ENCODE assay signal across 8 cellular contexts in genomic region chr2:84631047-84631446, GRCh38.
DNase-seq lines count a peak whose midpoint lies in the region; ATAC-seq and TF ChIP-seq lines count a peak whose summit lies in the region.

No MANE protein-coding gene starts in this region.

- H3K36me3 ChIP-seq in BJ (ENCODE audit: control insufficient read depth, insufficient read depth, low read length) (no peaks in the 10 kb centered on the region), MM.1S (replicated peaks; ENCODE audit: insufficient read depth, low read length) (no peaks in the 10 kb centered on the region), body of pancreas (replicated peaks in 1 of 2; ENCODE audit: insufficient read depth in 1 of 2, low read depth in 2 of 2) (no peaks in the 10 kb centered on the region)

- H3K4me3 ChIP-seq in BJ (ENCODE audit: low read depth, low read length) (no peak overlapping the region), MM.1S (ENCODE audit: low read length) (no peak overlapping the region), body of pancreas (no peak overlapping the region)

- H3K4me1 Mint-ChIP-seq in activated T-helper 1 cell treated with anti-CD3 and anti-CD28 coated beads, Interleukin-12 subunit alpha, Interleukin-12 subunit beta, Interleukin-2, Interleukin-4 antibody, amounts not matched to agents 30 ng/mL and 10 ng/mL and 1 ng/mL, durations not matched to agents 14 hours and 24 hours and 36 hours (ENCODE audit: low read depth) = no peaks in the 10 kb centered on the region
- peaks cover 13% of the 10 kb centered on the region for H3K4me1 Mint-ChIP-seq in activated CD4-positive, alpha-beta memory T cell treated with anti-CD3 and anti-CD28 coated beads, Interleukin-2, amount 10 ng/mL, durations not matched to agents 7 days and 5 days

- peak; percentile 42 for TF ChIP-seq CTCF in BJ (IDR thresholded peaks at IDR 0.05; ENCODE audit: insufficient read depth, low read depth, low read length)
- peak; percentile 42 for TF ChIP-seq CTCF in GM13977 (IDR thresholded peaks at IDR 0.05; ENCODE audit: extremely low read depth, insufficient read depth, missing control alignments)
- peak; percentile 73 for TF ChIP-seq CTCF in MM.1S (IDR thresholded peaks at IDR 0.05; ENCODE audit: low read length)
- TF ChIP-seq CTCF in body of pancreas (IDR thresholded peaks at IDR 0.05) = peak in 5 of 7 experiments; percentile 35 to 60 (median 55)

- no peak overlapping the region for H3K4me2 ChIP-seq in MM.1S (ENCODE audit: low read depth, low read length)

- peaks cover 3% of the 10 kb centered on the region for H3K27me3 Mint-ChIP-seq in activated T-helper 1 cell treated with anti-CD3 and anti-CD28 coated beads, Interleukin-12 subunit alpha, Interleukin-12 subunit beta, Interleukin-2, Interleukin-4 antibody, amounts not matched to agents 30 ng/mL and 10 ng/mL and 1 ng/mL, durations not matched to agents 14 hours and 24 hours and 36 hours (ENCODE audit: insufficient read depth)
- no peaks in the 10 kb centered on the region for H3K27me3 Mint-ChIP-seq in activated CD4-positive, alpha-beta memory T cell treated with anti-CD3 and anti-CD28 coated beads, Interleukin-2, amount 10 ng/mL, durations not matched to agents 7 days and 5 days

- CTCF ChIA-PET in BJ (lab: Yijun Ruan, JAX) = interaction anchor here (0.6 to 2.0 kb wide), 3 partner anchors 9 to 117 kb away, joined by 3 to 7 read pairs (median 3); no protein-coding TSS in a partner anchor
- CTCF ChIA-PET in activated CD4-positive, alpha-beta memory T cell treated with anti-CD3 and anti-CD28 coated beads, Interleukin-2, amount 10 ng/mL, durations not matched to agents 7 days and 5 days (lab: Charles Lee) = interaction anchor here (0.7 to 1.8 kb wide), 4 partner anchors 9 to 295 kb away, joined by 3 to 13 read pairs (median 3); partner anchors contain the start of gene TRABD2A

- no peaks in the 10 kb centered on the region for H3K9me3 Mint-ChIP-seq in activated T-helper 1 cell treated with anti-CD3 and anti-CD28 coated beads, Interleukin-12 subunit alpha, Interleukin-12 subunit beta, Interleukin-2, Interleukin-4 antibody, amounts not matched to agents 30 ng/mL and 10 ng/mL and 1 ng/mL, durations not matched to agents 14 hours and 24 hours and 36 hours
- no peaks in the 10 kb centered on the region for H3K9me3 Mint-ChIP-seq in activated CD4-positive, alpha-beta memory T cell treated with anti-CD3 and anti-CD28 coated beads, Interleukin-2, amount 10 ng/mL, durations not matched to agents 7 days and 5 days

- H3K27ac ChIP-seq in MM.1S (ENCODE audit: low read length) (no peak overlapping the region), body of pancreas (no peak overlapping the region)

- intact Hi-C loops in body of pancreas (cut with DNase I) = no loop called here
- intact Hi-C loops in activated T-helper 1 cell treated with anti-CD3 and anti-CD28 coated beads, Interleukin-12 subunit alpha, Interleukin-12 subunit beta, Interleukin-2, Interleukin-4 antibody, amounts not matched to agents 30 ng/mL and 10 ng/mL and 1 ng/mL, durations not matched to agents 14 hours and 24 hours and 36 hours (cut with micrococcal nuclease) = loop anchor here (1.0 kb wide), 1 partner anchor 136 kb away; no protein-coding TSS in a partner anchor

- peaks cover 18% of the 10 kb centered on the region for H3K4me1 ChIP-seq in MM.1S (ENCODE audit: low read length)
- H3K4me1 ChIP-seq in body of pancreas = no peaks in the 10 kb centered on the region

- no peak overlapping the region for H2AFZ ChIP-seq in MM.1S (ENCODE audit: low read length)

- no peak overlapping the region for H3K27ac Mint-ChIP-seq in activated T-helper 1 cell treated with anti-CD3 and anti-CD28 coated beads, Interleukin-12 subunit alpha, Interleukin-12 subunit beta, Interleukin-2, Interleukin-4 antibody, amounts not matched to agents 30 ng/mL and 10 ng/mL and 1 ng/mL, durations not matched to agents 14 hours and 24 hours and 36 hours
- no peak overlapping the region for H3K27ac Mint-ChIP-seq in activated CD4-positive, alpha-beta memory T cell treated with anti-CD3 and anti-CD28 coated beads, Interleukin-2, amount 10 ng/mL, durations not matched to agents 7 days and 5 days

- no peak overlapping the region for H3K4me3 Mint-ChIP-seq in activated T-helper 1 cell treated with anti-CD3 and anti-CD28 coated beads, Interleukin-12 subunit alpha, Interleukin-12 subunit beta, Interleukin-2, Interleukin-4 antibody, amounts not matched to agents 30 ng/mL and 10 ng/mL and 1 ng/mL, durations not matched to agents 14 hours and 24 hours and 36 hours
- no peak overlapping the region for H3K4me3 Mint-ChIP-seq in activated CD4-positive, alpha-beta memory T cell treated with anti-CD3 and anti-CD28 coated beads, Interleukin-2, amount 10 ng/mL, durations not matched to agents 7 days and 5 days

- DNase-seq in BJ (ENCODE audit: low read depth) (no peak), GM13977 (ENCODE audit: low spot score) (peak; percentile 15), MM.1S (peak; percentile 47), body of pancreas (no peak), left kidney (ENCODE audit: low read depth, low spot score) (peak; percentile 64)
- no peak for DNase-seq in activated T-helper 1 cell treated with anti-CD3 and anti-CD28 coated beads, Interleukin-12 subunit alpha, Interleukin-12 subunit beta, Interleukin-2, Interleukin-4 antibody, amounts not matched to agents 30 ng/mL and 10 ng/mL and 1 ng/mL, durations not matched to agents 14 hours and 24 hours and 36 hours (ENCODE audit: low spot score)
- DNase-seq in activated naive CD4-positive, alpha-beta T cell treated with Interleukin-2 at 50 U/mL for 16 hours = no peak
- DNase-seq in activated CD4-positive, alpha-beta memory T cell treated with anti-CD3 and anti-CD28 coated beads, Interleukin-2, amount 10 ng/mL, durations not matched to agents 7 days and 5 days = no peak

- peak; percentile 48 for ATAC-seq in body of pancreas

- no peaks in the 10 kb centered on the region for H4K20me1 ChIP-seq in MM.1S (ENCODE audit: insufficient read depth, low read length)

- H3K27me3 ChIP-seq in BJ (ENCODE audit: control insufficient read depth, insufficient read depth, low read length) (no peaks in the 10 kb centered on the region), MM.1S (replicated peaks; ENCODE audit: insufficient read depth, low read length) (no peaks in the 10 kb centered on the region), body of pancreas (no peaks in the 10 kb centered on the region)

- 47 to 49% methylated on average over 6 of the region's 6 CpGs for WGBS in body of pancreas, 2 donors

- no peaks in the 10 kb centered on the region for H3K9me3 ChIP-seq in MM.1S (replicated peaks; ENCODE audit: insufficient read depth, low read length)
- H3K9me3 ChIP-seq in body of pancreas = no peaks in the 10 kb centered on the region

- H3K9me2 ChIP-seq in MM.1S (replicated peaks; ENCODE audit: insufficient read depth, low read length) = no peaks in the 10 kb centered on the region

- H3K9ac ChIP-seq in MM.1S (ENCODE audit: low read length) = no peak overlapping the region

- POLR2A ChIA-PET in BJ (lab: Charles Lee) = no interaction called here
- POLR2A ChIA-PET in activated CD4-positive, alpha-beta memory T cell treated with anti-CD3 and anti-CD28 coated beads, Interleukin-2, amount 10 ng/mL, durations not matched to agents 7 days and 5 days (lab: Charles Lee) = no interaction called here

- no peaks in the 10 kb centered on the region for H3K79me2 ChIP-seq in MM.1S (ENCODE audit: low read length)

- no peak for TF ChIP-seq POLR2A in body of pancreas (IDR thresholded peaks at IDR 0.05)

- in situ Hi-C loops in GM13977 (cut with MboI; ENCODE audit: low pct_unique_long_range_greater_than_20kb, low sequenced_read_pairs, unreplicated experiment) = no loop called here

- H3K36me3 Mint-ChIP-seq in activated T-helper 1 cell treated with anti-CD3 and anti-CD28 coated beads, Interleukin-12 subunit alpha, Interleukin-12 subunit beta, Interleukin-2, Interleukin-4 antibody, amounts not matched to agents 30 ng/mL and 10 ng/mL and 1 ng/mL, durations not matched to agents 14 hours and 24 hours and 36 hours (ENCODE audit: low read depth) = no peaks in the 10 kb centered on the region
- H3K36me3 Mint-ChIP-seq in activated CD4-positive, alpha-beta memory T cell treated with anti-CD3 and anti-CD28 coated beads, Interleukin-2, amount 10 ng/mL, durations not matched to agents 7 days and 5 days (ENCODE audit: low read depth) = no peaks in the 10 kb centered on the region

- no peaks in the 10 kb centered on the region for H3F3A ChIP-seq in MM.1S (ENCODE audit: insufficient read depth, low read length)

Comparison
In these comparisons a context has a peak if more than half of its experiments do, and no peak if none do; other contexts are left out.
1. DNase-seq: peak in GM13977 (single experiment), MM.1S (single experiment) and left kidney (single experiment); none in BJ (single experiment), body of pancreas (0 of 4), activated T-helper 1 cell treated with anti-CD3 and anti-CD28 coated beads, Interleukin-12 subunit alpha, Interleukin-12 subunit beta, Interleukin-2, Interleukin-4 antibody, amounts not matched to agents 30 ng/mL and 10 ng/mL and 1 ng/mL, durations not matched to agents 14 hours and 24 hours and 36 hours (single experiment), activated naive CD4-positive, alpha-beta T cell treated with Interleukin-2 at 50 U/mL for 16 hours (single experiment) and activated CD4-positive, alpha-beta memory T cell treated with anti-CD3 and anti-CD28 coated beads, Interleukin-2, amount 10 ng/mL, durations not matched to agents 7 days and 5 days (single experiment).
2. Peak in every context shown above with its lines, with median percentiles within 50 percentile points of each other: CTCF ChIP-seq.